ENCODE assay signal across 16 cellular contexts in genomic region chr6:46191961-46192360, GRCh38. TPM values are rescaled to one million over a fixed set of nuclear protein-coding genes. Genes with fewer than 3 reads are reported as not detected.
DNase-seq lines count a peak whose midpoint lies in the region; ATAC-seq and TF ChIP-seq lines count a peak whose summit lies in the region.
"Had no signal": no experiment of that assay in that cellular context is flagged by ENCODE, and none has a peak within 500 bp of the region (broad histone marks: within the 10 kb centered on the region; RNA-seq: fewer than 3 reads in every experiment).

No MANE protein-coding gene starts in this region.

- no peak overlapping the region for H3K27ac ChIP-seq in epithelial cell of prostate

- no peak for ATAC-seq in GM21528 (IDR thresholded peaks at IDR 0.05; ENCODE audit: low FRiP score, unreplicated experiment)
- ATAC-seq: activated CD4-positive, alpha-beta T cell treated with anti-CD3 and anti-CD28 coated beads for 36 hours; mucosa of descending colon; stimulated activated naive CD8-positive, alpha-beta T cell treated with anti-CD3 and anti-CD28 coated beads, Interleukin-15, Interleukin-2, amounts not matched to agents 100 U/mL and 50 U/mL, for 24 hours had no signal

- peak; percentile 29 for DNase-seq in EH (ENCODE audit: low read depth)
- peak; percentile 63 for DNase-seq in RPMI7951 (ENCODE audit: low read depth)
- DNase-seq in epithelial cell of prostate (ENCODE audit: low read depth, low spot score): peak; percentile 46
- peak; percentile 45 for DNase-seq in retinal pigment epithelial cell (ENCODE audit: low read depth)
- no peak for DNase-seq in NCI-H2029 (lab: John Stamatoyannopoulos, UW)
- no peak for DNase-seq in NCI-H510A treated with DMSO at 0.1 percent for 48 hours (lab: John Stamatoyannopoulos, UW)
- no peak for DNase-seq in iPS-NIHi11 (ENCODE audit: low spot score)
- DNase-seq: activated CD4-positive, alpha-beta T cell treated with anti-CD3 and anti-CD28 coated beads for 36 hours; mucosa of descending colon; NCI-H2107; stimulated activated CD4-positive, alpha-beta T cell treated with anti-CD3 and anti-CD28 coated beads, Interleukin-4, amount 100 ng/mL, for 24 hours; stimulated activated naive CD8-positive, alpha-beta T cell treated with anti-CD3 and anti-CD28 coated beads, Interleukin-15, Interleukin-2, amounts not matched to agents 100 U/mL and 50 U/mL, for 24 hours; T-helper 1 cell had no signal

- TF ChIP-seq CTCF in retinal pigment epithelial cell (conservative IDR thresholded peaks at IDR 0.05; ENCODE audit: low read depth, low read length): no peak

- no peak overlapping the region for H3K4me3 ChIP-seq in retinal pigment epithelial cell (ENCODE audit: low read length)
- H3K4me3 ChIP-seq: mucosa of descending colon had no signal

RNA-seq across cellular contexts. Expression of gene ENPP5, which starts 21.2 kb away (rescaled TPM):
- 0.12 TPM in 1 of 2 replicates, not detected in the other for total RNA-seq in RPMI7951 (2014; rRNA removed; shearing (Covaris generic))
- total RNA-seq: activated T-helper 1 cell treated with anti-CD3 and anti-CD28 coated beads, Interleukin-12 subunit alpha, Interleukin-12 subunit beta, Interleukin-2, Interleukin-4 antibody, amounts not matched to agents 30 ng/mL and 10 ng/mL and 1 ng/mL, durations not matched to agents 14 hours and 24 hours and 36 hours; endothelial cell of umbilical vein had no signal

Comparison
In these comparisons a context has a peak if more than half of its experiments do, and no peak if none do; other contexts are left out.
1. DNase-seq: peak in EH (single experiment), RPMI7951 (single experiment), epithelial cell of prostate (single experiment) and retinal pigment epithelial cell (single experiment); none in NCI-H2029 (single experiment), NCI-H510A treated with DMSO at 0.1 percent for 48 hours (single experiment) and iPS-NIHi11 (single experiment).